In the genomic region with DNA sequence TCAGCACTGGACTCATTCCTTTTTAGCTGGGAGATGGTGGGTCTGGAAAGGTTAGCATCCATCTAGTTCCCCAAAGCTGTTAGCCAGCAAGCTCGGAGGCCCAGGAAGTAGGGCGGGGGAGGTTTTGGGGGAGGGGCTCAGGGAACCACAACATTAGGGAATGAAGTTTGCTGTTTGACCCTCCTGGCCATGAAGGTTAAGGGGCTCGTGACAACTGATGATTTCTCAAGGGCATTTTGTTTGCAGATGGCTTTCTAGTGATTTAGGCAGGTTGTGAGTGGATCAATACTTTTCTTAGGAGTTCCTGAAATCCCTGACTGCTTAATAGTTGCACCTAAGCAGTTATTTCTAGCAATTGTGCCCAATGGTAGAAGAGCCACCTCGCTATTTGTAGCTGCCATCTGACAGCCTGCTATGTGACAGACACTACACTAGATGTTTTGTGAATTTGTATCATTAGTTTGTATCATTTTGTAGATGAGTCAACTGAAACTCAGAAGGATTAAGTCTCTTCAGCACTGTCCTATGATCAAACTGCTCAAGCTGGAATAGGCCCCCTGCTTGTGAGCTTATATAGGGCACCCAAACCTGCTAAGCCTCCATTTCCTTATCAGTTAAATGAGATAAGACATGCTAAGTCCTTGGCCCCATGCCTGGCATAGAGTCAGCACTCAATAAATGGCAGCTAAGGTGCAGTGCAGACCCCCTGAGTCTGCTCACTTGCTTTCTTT, we compare ENCODE assay signal across 1 cellular context.
TF ChIP-seq lines count a peak whose summit lies in the region.

No MANE protein-coding gene starts in this region.

TF ChIP-seq in GM23338, 12 proteins besides CTCF, POLR2A, EP300 and RAD21:
- TF ChIP-seq EZH2 (IDR thresholded peaks at IDR 0.05; ENCODE audit: low read depth, unreplicated experiment) (no peak), ZNF331 (CRISPR knock-in tag; IDR thresholded peaks at IDR 0.05; ENCODE audit: low read depth) (no peak), POLR2AphosphoS5 (IDR thresholded peaks at IDR 0.05; ENCODE audit: low read depth) (no peak), CREB1 (CRISPR knock-in tag; IDR thresholded peaks at IDR 0.05; ENCODE audit: low read depth) (no peak), STAT1 (IDR thresholded peaks at IDR 0.05; ENCODE audit: unreplicated experiment) (no peak), EZH2phosphoT487 (IDR thresholded peaks at IDR 0.05; ENCODE audit: unreplicated experiment) (no peak), ZNF114 (CRISPR knock-in tag; IDR thresholded peaks at IDR 0.05) (no peak)
- TF ChIP-seq, protein P1, sequence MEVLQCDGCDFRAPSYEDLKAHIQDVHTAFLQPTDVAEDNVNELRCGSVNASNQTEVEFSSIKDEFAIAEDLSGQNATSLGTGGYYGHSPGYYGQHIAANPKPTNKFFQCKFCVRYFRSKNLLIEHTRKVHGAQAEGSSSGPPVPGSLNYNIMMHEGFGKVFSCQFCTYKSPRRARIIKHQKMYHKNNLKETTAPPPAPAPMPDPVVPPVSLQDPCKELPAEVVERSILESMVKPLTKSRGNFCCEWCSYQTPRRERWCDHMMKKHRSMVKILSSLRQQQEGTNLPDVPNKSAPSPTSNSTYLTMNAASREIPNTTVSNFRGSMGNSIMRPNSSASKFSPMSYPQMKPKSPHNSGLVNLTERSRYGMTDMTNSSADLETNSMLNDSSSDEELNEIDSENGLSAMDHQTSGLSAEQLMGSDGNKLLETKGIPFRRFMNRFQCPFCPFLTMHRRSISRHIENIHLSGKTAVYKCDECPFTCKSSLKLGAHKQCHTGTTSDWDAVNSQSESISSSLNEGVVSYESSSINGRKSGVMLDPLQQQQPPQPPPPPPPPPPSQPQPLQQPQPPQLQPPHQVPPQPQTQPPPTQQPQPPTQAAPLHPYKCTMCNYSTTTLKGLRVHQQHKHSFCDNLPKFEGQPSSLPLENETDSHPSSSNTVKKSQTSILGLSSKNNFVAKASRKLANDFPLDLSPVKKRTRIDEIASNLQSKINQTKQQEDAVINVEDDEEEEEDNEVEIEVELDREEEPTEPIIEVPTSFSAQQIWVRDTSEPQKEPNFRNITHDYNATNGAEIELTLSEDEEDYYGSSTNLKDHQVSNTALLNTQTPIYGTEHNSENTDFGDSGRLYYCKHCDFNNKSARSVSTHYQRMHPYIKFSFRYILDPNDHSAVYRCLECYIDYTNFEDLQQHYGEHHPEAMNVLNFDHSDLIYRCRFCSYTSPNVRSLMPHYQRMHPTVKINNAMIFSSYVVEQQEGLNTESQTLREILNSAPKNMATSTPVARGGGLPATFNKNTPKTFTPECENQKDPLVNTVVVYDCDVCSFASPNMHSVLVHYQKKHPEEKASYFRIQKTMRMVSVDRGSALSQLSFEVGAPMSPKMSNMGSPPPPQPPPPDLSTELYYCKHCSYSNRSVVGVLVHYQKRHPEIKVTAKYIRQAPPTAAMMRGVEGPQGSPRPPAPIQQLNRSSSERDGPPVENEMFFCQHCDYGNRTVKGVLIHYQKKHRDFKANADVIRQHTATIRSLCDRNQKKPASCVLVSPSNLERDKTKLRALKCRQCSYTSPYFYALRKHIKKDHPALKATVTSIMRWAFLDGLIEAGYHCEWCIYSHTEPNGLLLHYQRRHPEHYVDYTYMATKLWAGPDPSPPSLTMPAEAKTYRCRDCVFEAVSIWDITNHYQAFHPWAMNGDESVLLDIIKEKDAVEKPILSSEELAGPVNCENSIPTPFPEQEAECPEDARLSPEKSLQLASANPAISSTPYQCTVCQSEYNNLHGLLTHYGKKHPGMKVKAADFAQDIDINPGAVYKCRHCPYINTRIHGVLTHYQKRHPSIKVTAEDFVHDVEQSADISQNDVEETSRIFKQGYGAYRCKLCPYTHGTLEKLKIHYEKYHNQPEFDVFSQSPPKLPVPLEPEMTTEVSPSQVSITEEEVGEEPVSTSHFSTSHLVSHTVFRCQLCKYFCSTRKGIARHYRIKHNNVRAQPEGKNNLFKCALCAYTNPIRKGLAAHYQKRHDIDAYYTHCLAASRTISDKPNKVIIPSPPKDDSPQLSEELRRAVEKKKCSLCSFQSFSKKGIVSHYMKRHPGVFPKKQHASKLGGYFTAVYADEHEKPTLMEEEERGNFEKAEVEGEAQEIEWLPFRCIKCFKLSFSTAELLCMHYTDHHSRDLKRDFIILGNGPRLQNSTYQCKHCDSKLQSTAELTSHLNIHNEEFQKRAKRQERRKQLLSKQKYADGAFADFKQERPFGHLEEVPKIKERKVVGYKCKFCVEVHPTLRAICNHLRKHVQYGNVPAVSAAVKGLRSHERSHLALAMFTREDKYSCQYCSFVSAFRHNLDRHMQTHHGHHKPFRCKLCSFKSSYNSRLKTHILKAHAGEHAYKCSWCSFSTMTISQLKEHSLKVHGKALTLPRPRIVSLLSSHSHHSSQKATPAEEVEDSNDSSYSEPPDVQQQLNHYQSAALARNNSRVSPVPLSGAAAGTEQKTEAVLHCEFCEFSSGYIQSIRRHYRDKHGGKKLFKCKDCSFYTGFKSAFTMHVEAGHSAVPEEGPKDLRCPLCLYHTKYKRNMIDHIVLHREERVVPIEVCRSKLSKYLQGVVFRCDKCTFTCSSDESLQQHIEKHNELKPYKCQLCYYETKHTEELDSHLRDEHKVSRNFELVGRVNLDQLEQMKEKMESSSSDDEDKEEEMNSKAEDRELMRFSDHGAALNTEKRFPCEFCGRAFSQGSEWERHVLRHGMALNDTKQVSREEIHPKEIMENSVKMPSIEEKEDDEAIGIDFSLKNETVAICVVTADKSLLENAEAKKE (CRISPR knock-in tag; IDR thresholded peaks at IDR 0.05): no peak
- TF ChIP-seq, protein P2, sequence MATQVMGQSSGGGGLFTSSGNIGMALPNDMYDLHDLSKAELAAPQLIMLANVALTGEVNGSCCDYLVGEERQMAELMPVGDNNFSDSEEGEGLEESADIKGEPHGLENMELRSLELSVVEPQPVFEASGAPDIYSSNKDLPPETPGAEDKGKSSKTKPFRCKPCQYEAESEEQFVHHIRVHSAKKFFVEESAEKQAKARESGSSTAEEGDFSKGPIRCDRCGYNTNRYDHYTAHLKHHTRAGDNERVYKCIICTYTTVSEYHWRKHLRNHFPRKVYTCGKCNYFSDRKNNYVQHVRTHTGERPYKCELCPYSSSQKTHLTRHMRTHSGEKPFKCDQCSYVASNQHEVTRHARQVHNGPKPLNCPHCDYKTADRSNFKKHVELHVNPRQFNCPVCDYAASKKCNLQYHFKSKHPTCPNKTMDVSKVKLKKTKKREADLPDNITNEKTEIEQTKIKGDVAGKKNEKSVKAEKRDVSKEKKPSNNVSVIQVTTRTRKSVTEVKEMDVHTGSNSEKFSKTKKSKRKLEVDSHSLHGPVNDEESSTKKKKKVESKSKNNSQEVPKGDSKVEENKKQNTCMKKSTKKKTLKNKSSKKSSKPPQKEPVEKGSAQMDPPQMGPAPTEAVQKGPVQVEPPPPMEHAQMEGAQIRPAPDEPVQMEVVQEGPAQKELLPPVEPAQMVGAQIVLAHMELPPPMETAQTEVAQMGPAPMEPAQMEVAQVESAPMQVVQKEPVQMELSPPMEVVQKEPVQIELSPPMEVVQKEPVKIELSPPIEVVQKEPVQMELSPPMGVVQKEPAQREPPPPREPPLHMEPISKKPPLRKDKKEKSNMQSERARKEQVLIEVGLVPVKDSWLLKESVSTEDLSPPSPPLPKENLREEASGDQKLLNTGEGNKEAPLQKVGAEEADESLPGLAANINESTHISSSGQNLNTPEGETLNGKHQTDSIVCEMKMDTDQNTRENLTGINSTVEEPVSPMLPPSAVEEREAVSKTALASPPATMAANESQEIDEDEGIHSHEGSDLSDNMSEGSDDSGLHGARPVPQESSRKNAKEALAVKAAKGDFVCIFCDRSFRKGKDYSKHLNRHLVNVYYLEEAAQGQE (IDR thresholded peaks at IDR 0.05; ENCODE audit: unreplicated experiment): no peak
